ENCODE assay signal across 10 cellular contexts in genomic region chr17:76586741-76587487, GRCh38. TPM values are rescaled to one million over a fixed set of nuclear protein-coding genes. Genes with fewer than 3 reads are reported as not detected.
DNase-seq lines count a peak whose midpoint lies in the region; ATAC-seq, FAIRE-seq and TF ChIP-seq lines count a peak whose summit lies in the region.
"Had no signal": no experiment of that assay in that cellular context is flagged by ENCODE, and none has a peak within 500 bp of the region (broad histone marks: within the 10 kb centered on the region; RNA-seq: fewer than 3 reads in every experiment).

No MANE protein-coding gene starts in this region.

- H3K9me3 ChIP-seq in K562 (replicated peaks; ENCODE audit: control insufficient read depth, insufficient read depth, low read depth, low read length), result no peaks in the 10 kb centered on the region

- no peaks in the 10 kb centered on the region for H3K36me3 ChIP-seq in K562 (ENCODE audit: control insufficient read depth, insufficient read depth, low read length)

- intact Hi-C loops in K562 (cut with micrococcal nuclease), result no loop called here

- H3K4me3 ChIP-seq in K562, result no peak overlapping the region

- peak overlapping the region; percentile 52 to 59 (median 58) for H3K4me3 Mint-ChIP-seq in nephron
- no peak overlapping the region for H3K4me3 Mint-ChIP-seq in osteocyte (ENCODE audit: unreplicated experiment)

- H3K27ac ChIP-seq in K562 (ENCODE audit: extremely low read depth, low read depth, low read length), result no peak overlapping the region

- no peaks in the 10 kb centered on the region for H3K79me2 ChIP-seq in K562 (ENCODE audit: control insufficient read depth, insufficient read depth, low read length)

- H3K36me3 Mint-ChIP-seq in nephron (ENCODE audit: low read depth) (no peaks in the 10 kb centered on the region), osteocyte (ENCODE audit: unreplicated experiment) (no peaks in the 10 kb centered on the region)

- H3K27me3 Mint-ChIP-seq in nephron (ENCODE audit: low read depth), result peaks cover 75% of the 10 kb centered on the region
- peaks cover 9% of the 10 kb centered on the region for H3K27me3 Mint-ChIP-seq in osteocyte (ENCODE audit: unreplicated experiment)

- peak; percentile 78 for DNase-seq in DMS153 treated with DMSO at 0.1 percent for 48 hours (lab: John Stamatoyannopoulos, UW; ENCODE audit: unreplicated experiment)
- DNase-seq in NCI-H1436 (lab: John Stamatoyannopoulos, UW), result peak; percentile 81
- DNase-seq in K562 (ENCODE audit: extremely low read depth in 1 of 4, low spot score in 3 of 4), result peak in 1 of 4 experiments; percentile 24
- no peak for DNase-seq in HPDE6-E6E7 (ENCODE audit: extremely low spot score)
- DNase-seq in cortex of kidney (lab: John Stamatoyannopoulos, UW), result no peak
- DNase-seq in osteocyte (ENCODE audit: extremely low spot score, unreplicated experiment), result no peak
- DNase-seq: stimulated activated CD4-positive, alpha-beta T cell treated with anti-CD3 and anti-CD28 coated beads, Interleukin-4, amount 100 ng/mL, for 24 hours had no signal

- peaks cover 5% of the 10 kb centered on the region for H3K9me3 Mint-ChIP-seq in nephron
- no peaks in the 10 kb centered on the region for H3K9me3 Mint-ChIP-seq in osteocyte (ENCODE audit: unreplicated experiment)

- H3K4me1 Mint-ChIP-seq in nephron (peaks cover 17% of the 10 kb centered on the region), osteocyte (ENCODE audit: unreplicated experiment) (peaks cover 10% of the 10 kb centered on the region)

- H3K27me3 ChIP-seq in K562 (ENCODE audit: control insufficient read depth in 2 of 2, insufficient read depth in 2 of 2, low read length in 2 of 2), result peaks cover 0 to 6% of the 10 kb centered on the region in 2 experiments; a peak in 2 of 5 replicates

- no peaks in the 10 kb centered on the region for H4K20me1 ChIP-seq in K562 (replicated peaks; ENCODE audit: control insufficient read depth, insufficient read depth, low read length)

- no peak overlapping the region for H3K4me2 ChIP-seq in K562 (ENCODE audit: insufficient read depth, low read length)

- CTCF ChIA-PET in K562 (lab: Yijun Ruan, JAX; ENCODE audit: low intra/inter-chr PET ratio), result no interaction called here

- no peaks in the 10 kb centered on the region for H3K9me1 ChIP-seq in K562 (ENCODE audit: control insufficient read depth, insufficient read depth, low read length)

- peak; percentile 11 for FAIRE-seq in K562 (lab: Jason Lieb, UNC)
- FAIRE-seq: G401.6 had no signal

- POLR2A ChIA-PET in K562 (lab: Yijun Ruan, JAX), result interaction anchor here (0.6 kb wide), 1 partner anchor 9 kb away, joined by 3 read pairs; no protein-coding TSS in a partner anchor

- in situ Hi-C loops in K562 (cut with MboI), result no loop called here

- TF ChIP-seq RAD21 in K562 (CRISPR knock-in tag; conservative IDR thresholded peaks at IDR 0.05 in 1 of 2, IDR thresholded peaks at IDR 0.05 in 1 of 2), result no peak

- no peak overlapping the region for H2AFZ ChIP-seq in K562 (ENCODE audit: low read depth, low read length)

- WGBS in K562 (ENCODE audit: insufficient coverage, low coverage, missing lambda C conversion rate), result 38% methylated on average over 15 of the region's 17 CpGs

- peaks cover 0 to 28% of the 10 kb centered on the region in 2 experiments; a peak in 3 of 5 replicates for H3K4me1 ChIP-seq in K562 (replicated peaks in 1 of 2; ENCODE audit: control insufficient read depth in 2 of 2, insufficient read depth in 2 of 2, low read length in 2 of 2)

- TF ChIP-seq POLR2A in K562 (conservative IDR thresholded peaks at IDR 0.05), result no peak

- no peak for TF ChIP-seq EP300 in K562 (IDR thresholded peaks at IDR 0.05; ENCODE audit: low read length)

- BruUV-seq in K562 (replicated peaks; lab: Mats Ljungman, UMichigan), result no TSS peak

- H3K27ac Mint-ChIP-seq in nephron (no peak overlapping the region), osteocyte (ENCODE audit: unreplicated experiment) (no peak overlapping the region)

- ATAC-seq in K562 (peak; percentile 16; the same call in 1 of the 3 replicates), GM21786 (IDR thresholded peaks at IDR 0.05; ENCODE audit: unreplicated experiment) (no peak)

- H3K9ac ChIP-seq in K562 (ENCODE audit: insufficient read depth in 1 of 2, low read depth in 2 of 2, low read length in 2 of 2), result peak overlapping the region in 1 of 2 experiments; percentile 55; a peak in 1 of 4 replicates

- TF ChIP-seq CTCF in K562 (IDR thresholded peaks at IDR 0.05 in 2 of 3, conservative IDR thresholded peaks at IDR 0.05 in 1 of 3; ENCODE audit: insufficient read depth in 2 of 3, low read depth in 1 of 3, low read length in 3 of 3), result no peak
- TF ChIP-seq CTCF in nephron (IDR thresholded peaks at IDR 0.05; ENCODE audit: unreplicated experiment in 3 of 3), result no peak
- TF ChIP-seq CTCF in osteocyte (IDR thresholded peaks at IDR 0.05), result no peak

RNA-seq across cellular contexts. Expression of gene ST6GALNAC2, which starts 1.3 kb away (rescaled TPM):
- total RNA-seq in K562 (2011; cell fraction: chromatin; rRNA removed; ENCODE audit: low replicate concordance), result not detected in 2 replicates
- not detected in 2 replicates for total RNA-seq in K562 (2011; cell fraction: nucleolus; rRNA removed)
- total RNA-seq in K562 (2011; cell fraction: nucleoplasm; rRNA removed), result not detected in 2 replicates
- total RNA-seq in K562 (2014; rRNA removed), result not detected in 2 replicates
- total RNA-seq in K562 (2014; rRNA removed; fragmentation: Illumina TruSeq; extraction: Trizol), result not detected in 2 replicates
- total RNA-seq in K562 (2015; rRNA removed; fragmentation: Illumina TruSeq; extraction: Trizol), result not detected in 2 replicates
- not detected in 2 replicates for total RNA-seq in K562 (2021)
- polyA plus RNA-seq in K562 (2011; rRNA removed), result not detected in 2 replicates
- polyA plus RNA-seq in K562 (2011; cell fraction: cytosol; rRNA removed), result not detected in 2 replicates
- polyA plus RNA-seq in K562 (2011; cell fraction: nucleus; rRNA removed), result not detected in 2 replicates
- not detected in 2 replicates for polyA plus RNA-seq in K562 (2012)
- polyA plus RNA-seq in K562 (2014; fragmentation: Illumina TruSeq; extraction: Trizol), result 0.18 TPM in 1 of 2 replicates, not detected in the other
- polyA plus RNA-seq in K562 (2014; fragmentation: Nextera tagmentation; extraction: Ambion mirVana), result not detected
- not detected in 2 replicates for polyA plus RNA-seq in K562 (2014; rRNA removed)
- polyA minus RNA-seq in K562 (2011; rRNA and poly(A)+ RNA removed), result not detected in 2 replicates
- not detected in 2 replicates for polyA minus RNA-seq in K562 (2011; cell fraction: cytosol; rRNA and poly(A)+ RNA removed)
- not detected in 2 replicates for polyA minus RNA-seq in K562 (2011; cell fraction: nucleus; rRNA and poly(A)+ RNA removed)
- 1.9 and 3.3 TPM in 2 replicates for total RNA-seq in osteocyte

RNA-seq across cellular contexts. Expression of gene PRCD, which starts 47.1 kb away (rescaled TPM):
- 0.14 TPM in 1 of 2 replicates, not detected in the other for total RNA-seq in K562 (2011; cell fraction: chromatin; rRNA removed; ENCODE audit: low replicate concordance)
- not detected in 2 replicates for total RNA-seq in K562 (2011; cell fraction: nucleolus; rRNA removed)
- not detected in 2 replicates for total RNA-seq in K562 (2011; cell fraction: nucleoplasm; rRNA removed)
- total RNA-seq in K562 (2014; rRNA removed), result not detected in 2 replicates
- total RNA-seq in K562 (2014; rRNA removed; fragmentation: Illumina TruSeq; extraction: Trizol), result not detected in 2 replicates
- not detected in 2 replicates for total RNA-seq in K562 (2015; rRNA removed; fragmentation: Illumina TruSeq; extraction: Trizol)
- total RNA-seq in K562 (2021), result 0.27 TPM in 1 of 2 replicates, not detected in the other
- 0.20 and 0.39 TPM in 2 replicates for polyA plus RNA-seq in K562 (2011; rRNA removed)
- polyA plus RNA-seq in K562 (2011; cell fraction: cytosol; rRNA removed), result not detected in 2 replicates
- polyA plus RNA-seq in K562 (2011; cell fraction: nucleus; rRNA removed), result 0.10 and 0.13 TPM in 2 replicates
- polyA plus RNA-seq in K562 (2012), result 0.26 and 0.65 TPM in 2 replicates
- polyA plus RNA-seq in K562 (2014; fragmentation: Illumina TruSeq; extraction: Trizol), result not detected in 2 replicates
- polyA plus RNA-seq in K562 (2014; fragmentation: Nextera tagmentation; extraction: Ambion mirVana), result under 1 TPM in 1 of 2 experiments, not detected in 1; 0.25 TPM
- polyA plus RNA-seq in K562 (2014; rRNA removed), result 0.21 TPM in 1 of 2 replicates, not detected in the other
- polyA minus RNA-seq in K562 (2011; rRNA and poly(A)+ RNA removed), result 0.07 TPM in 1 of 2 replicates, not detected in the other
- not detected in 2 replicates for polyA minus RNA-seq in K562 (2011; cell fraction: cytosol; rRNA and poly(A)+ RNA removed)
- not detected in 2 replicates for polyA minus RNA-seq in K562 (2011; cell fraction: nucleus; rRNA and poly(A)+ RNA removed)
- 1.3 and 1.4 TPM in 2 replicates for total RNA-seq in osteocyte

RNA-seq across cellular contexts. Expression of gene CYGB, which starts 49.4 kb away (rescaled TPM):
- total RNA-seq in K562 (2011; cell fraction: chromatin; rRNA removed; ENCODE audit: low replicate concordance), result 0.84 TPM in 1 of 2 replicates, not detected in the other
- total RNA-seq in K562 (2011; cell fraction: nucleolus; rRNA removed), result 0.66 TPM in 1 of 2 replicates, not detected in the other
- 1.2 TPM in 1 of 2 replicates, not detected in the other for total RNA-seq in K562 (2011; cell fraction: nucleoplasm; rRNA removed)
- total RNA-seq in K562 (2014; rRNA removed) (0.95 TPM in 1 of 2 replicates, not detected in the other), K562 (2014; rRNA removed; fragmentation: Illumina TruSeq; extraction: Trizol) (0.16 TPM in 1 of 2 replicates, not detected in the other), K562 (2015; rRNA removed; fragmentation: Illumina TruSeq; extraction: Trizol) (not detected in 2 replicates), K562 (2021) (0.13 and 0.24 TPM in 2 replicates), osteocyte (8.6 and 9.1 TPM in 2 replicates)
- polyA plus RNA-seq in K562 (2011; rRNA removed) (0.05 and 0.08 TPM in 2 replicates), K562 (2014; fragmentation: Illumina TruSeq; extraction: Trizol) (0.54 TPM in 1 of 2 replicates, not detected in the other), K562 (2014; fragmentation: Nextera tagmentation; extraction: Ambion mirVana) (not detected), K562 (2014; rRNA removed) (0.11 and 0.12 TPM in 2 replicates)
- 0.18 and 0.40 TPM in 2 replicates for polyA plus RNA-seq in K562 (2011; cell fraction: cytosol; rRNA removed)
- 0.20 and 0.38 TPM in 2 replicates for polyA plus RNA-seq in K562 (2011; cell fraction: nucleus; rRNA removed)
- polyA plus RNA-seq in K562 (2012), result 0.09 and 0.24 TPM in 2 replicates
- not detected in 2 replicates for polyA minus RNA-seq in K562 (2011; rRNA and poly(A)+ RNA removed)
- polyA minus RNA-seq in K562 (2011; cell fraction: cytosol; rRNA and poly(A)+ RNA removed), result not detected in 2 replicates
- not detected in 2 replicates for polyA minus RNA-seq in K562 (2011; cell fraction: nucleus; rRNA and poly(A)+ RNA removed)

RNA-seq across cellular contexts. Expression of gene ST6GALNAC1, which starts 56.6 kb away (rescaled TPM):
- 78.1 and 101 TPM in 2 replicates for total RNA-seq in K562 (2011; cell fraction: chromatin; rRNA removed; ENCODE audit: low replicate concordance)
- total RNA-seq in K562 (2011; cell fraction: nucleolus; rRNA removed), result 67.5 and 71.5 TPM in 2 replicates
- 66.0 and 71.4 TPM in 2 replicates for total RNA-seq in K562 (2011; cell fraction: nucleoplasm; rRNA removed)
- 43.4 and 54.9 TPM in 2 replicates for total RNA-seq in K562 (2014; rRNA removed)
- 47.3 and 50.5 TPM in 2 replicates for total RNA-seq in K562 (2014; rRNA removed; fragmentation: Illumina TruSeq; extraction: Trizol)
- 20.6 and 21.4 TPM in 2 replicates for total RNA-seq in K562 (2015; rRNA removed; fragmentation: Illumina TruSeq; extraction: Trizol)
- 42.9 and 53.1 TPM in 2 replicates for total RNA-seq in K562 (2021)
- 34.7 and 40.1 TPM in 2 replicates for polyA plus RNA-seq in K562 (2011; rRNA removed)
- polyA plus RNA-seq in K562 (2011; cell fraction: cytosol; rRNA removed), result 35.5 and 41.2 TPM in 2 replicates
- 54.0 and 74.4 TPM in 2 replicates for polyA plus RNA-seq in K562 (2011; cell fraction: nucleus; rRNA removed)
- 30.1 and 68.3 TPM in 2 replicates for polyA plus RNA-seq in K562 (2012)
- 62.4 and 68.4 TPM in 2 replicates for polyA plus RNA-seq in K562 (2014; fragmentation: Illumina TruSeq; extraction: Trizol)
- polyA plus RNA-seq in K562 (2014; fragmentation: Nextera tagmentation; extraction: Ambion mirVana), result 10 to 100 TPM; 50.4 to 62.9 TPM
- 49.1 and 56.0 TPM in 2 replicates for polyA plus RNA-seq in K562 (2014; rRNA removed)
- polyA minus RNA-seq in K562 (2011; rRNA and poly(A)+ RNA removed), result 31.5 and 36.3 TPM in 2 replicates
- polyA minus RNA-seq in K562 (2011; cell fraction: cytosol; rRNA and poly(A)+ RNA removed), result 14.5 and 27.7 TPM in 2 replicates
- polyA minus RNA-seq in K562 (2011; cell fraction: nucleus; rRNA and poly(A)+ RNA removed), result 20.6 and 35.8 TPM in 2 replicates
- not detected in 2 replicates for total RNA-seq in osteocyte

Comparison
In these comparisons a context has a peak if more than half of its experiments do, and no peak if none do; other contexts are left out.
1. DNase-seq: peak in DMS153 treated with DMSO at 0.1 percent for 48 hours (single experiment) and NCI-H1436 (single experiment); none in HPDE6-E6E7 (single experiment), cortex of kidney (single experiment) and osteocyte (single experiment).